ENCODE assay signal across 1 cellular context in genomic region chr2:73285162-73285739, GRCh38.
TF ChIP-seq lines count a peak whose summit lies in the region.

No MANE protein-coding gene starts in this region.

TF ChIP-seq in GM23338, 12 proteins besides CTCF, POLR2A, EP300 and RAD21 (continued from another document):
- TF ChIP-seq, protein P1, sequence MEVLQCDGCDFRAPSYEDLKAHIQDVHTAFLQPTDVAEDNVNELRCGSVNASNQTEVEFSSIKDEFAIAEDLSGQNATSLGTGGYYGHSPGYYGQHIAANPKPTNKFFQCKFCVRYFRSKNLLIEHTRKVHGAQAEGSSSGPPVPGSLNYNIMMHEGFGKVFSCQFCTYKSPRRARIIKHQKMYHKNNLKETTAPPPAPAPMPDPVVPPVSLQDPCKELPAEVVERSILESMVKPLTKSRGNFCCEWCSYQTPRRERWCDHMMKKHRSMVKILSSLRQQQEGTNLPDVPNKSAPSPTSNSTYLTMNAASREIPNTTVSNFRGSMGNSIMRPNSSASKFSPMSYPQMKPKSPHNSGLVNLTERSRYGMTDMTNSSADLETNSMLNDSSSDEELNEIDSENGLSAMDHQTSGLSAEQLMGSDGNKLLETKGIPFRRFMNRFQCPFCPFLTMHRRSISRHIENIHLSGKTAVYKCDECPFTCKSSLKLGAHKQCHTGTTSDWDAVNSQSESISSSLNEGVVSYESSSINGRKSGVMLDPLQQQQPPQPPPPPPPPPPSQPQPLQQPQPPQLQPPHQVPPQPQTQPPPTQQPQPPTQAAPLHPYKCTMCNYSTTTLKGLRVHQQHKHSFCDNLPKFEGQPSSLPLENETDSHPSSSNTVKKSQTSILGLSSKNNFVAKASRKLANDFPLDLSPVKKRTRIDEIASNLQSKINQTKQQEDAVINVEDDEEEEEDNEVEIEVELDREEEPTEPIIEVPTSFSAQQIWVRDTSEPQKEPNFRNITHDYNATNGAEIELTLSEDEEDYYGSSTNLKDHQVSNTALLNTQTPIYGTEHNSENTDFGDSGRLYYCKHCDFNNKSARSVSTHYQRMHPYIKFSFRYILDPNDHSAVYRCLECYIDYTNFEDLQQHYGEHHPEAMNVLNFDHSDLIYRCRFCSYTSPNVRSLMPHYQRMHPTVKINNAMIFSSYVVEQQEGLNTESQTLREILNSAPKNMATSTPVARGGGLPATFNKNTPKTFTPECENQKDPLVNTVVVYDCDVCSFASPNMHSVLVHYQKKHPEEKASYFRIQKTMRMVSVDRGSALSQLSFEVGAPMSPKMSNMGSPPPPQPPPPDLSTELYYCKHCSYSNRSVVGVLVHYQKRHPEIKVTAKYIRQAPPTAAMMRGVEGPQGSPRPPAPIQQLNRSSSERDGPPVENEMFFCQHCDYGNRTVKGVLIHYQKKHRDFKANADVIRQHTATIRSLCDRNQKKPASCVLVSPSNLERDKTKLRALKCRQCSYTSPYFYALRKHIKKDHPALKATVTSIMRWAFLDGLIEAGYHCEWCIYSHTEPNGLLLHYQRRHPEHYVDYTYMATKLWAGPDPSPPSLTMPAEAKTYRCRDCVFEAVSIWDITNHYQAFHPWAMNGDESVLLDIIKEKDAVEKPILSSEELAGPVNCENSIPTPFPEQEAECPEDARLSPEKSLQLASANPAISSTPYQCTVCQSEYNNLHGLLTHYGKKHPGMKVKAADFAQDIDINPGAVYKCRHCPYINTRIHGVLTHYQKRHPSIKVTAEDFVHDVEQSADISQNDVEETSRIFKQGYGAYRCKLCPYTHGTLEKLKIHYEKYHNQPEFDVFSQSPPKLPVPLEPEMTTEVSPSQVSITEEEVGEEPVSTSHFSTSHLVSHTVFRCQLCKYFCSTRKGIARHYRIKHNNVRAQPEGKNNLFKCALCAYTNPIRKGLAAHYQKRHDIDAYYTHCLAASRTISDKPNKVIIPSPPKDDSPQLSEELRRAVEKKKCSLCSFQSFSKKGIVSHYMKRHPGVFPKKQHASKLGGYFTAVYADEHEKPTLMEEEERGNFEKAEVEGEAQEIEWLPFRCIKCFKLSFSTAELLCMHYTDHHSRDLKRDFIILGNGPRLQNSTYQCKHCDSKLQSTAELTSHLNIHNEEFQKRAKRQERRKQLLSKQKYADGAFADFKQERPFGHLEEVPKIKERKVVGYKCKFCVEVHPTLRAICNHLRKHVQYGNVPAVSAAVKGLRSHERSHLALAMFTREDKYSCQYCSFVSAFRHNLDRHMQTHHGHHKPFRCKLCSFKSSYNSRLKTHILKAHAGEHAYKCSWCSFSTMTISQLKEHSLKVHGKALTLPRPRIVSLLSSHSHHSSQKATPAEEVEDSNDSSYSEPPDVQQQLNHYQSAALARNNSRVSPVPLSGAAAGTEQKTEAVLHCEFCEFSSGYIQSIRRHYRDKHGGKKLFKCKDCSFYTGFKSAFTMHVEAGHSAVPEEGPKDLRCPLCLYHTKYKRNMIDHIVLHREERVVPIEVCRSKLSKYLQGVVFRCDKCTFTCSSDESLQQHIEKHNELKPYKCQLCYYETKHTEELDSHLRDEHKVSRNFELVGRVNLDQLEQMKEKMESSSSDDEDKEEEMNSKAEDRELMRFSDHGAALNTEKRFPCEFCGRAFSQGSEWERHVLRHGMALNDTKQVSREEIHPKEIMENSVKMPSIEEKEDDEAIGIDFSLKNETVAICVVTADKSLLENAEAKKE (CRISPR knock-in tag; IDR thresholded peaks at IDR 0.05) = no peak
- TF ChIP-seq EZH2 (IDR thresholded peaks at IDR 0.05; ENCODE audit: low read depth, unreplicated experiment) (no peak), EZH2phosphoT487 (IDR thresholded peaks at IDR 0.05; ENCODE audit: unreplicated experiment) (no peak), NANOG (IDR thresholded peaks at IDR 0.05; ENCODE audit: borderline replicate concordance) (no peak)
TF ChIP-seq in GM23338: peak in this region for 0.
